1 cellular context compared by ENCODE assay signal in genomic region chr5:76861616-76862015, GRCh38.
TF ChIP-seq lines count a peak whose summit lies in the region.

No MANE protein-coding gene starts in this region.

TF ChIP-seq in IMR-90, 13 proteins besides CTCF, POLR2A, EP300 and RAD21 (continued from another document):
- TF ChIP-seq MAZ (IDR thresholded peaks at IDR 0.05; ENCODE audit: borderline replicate concordance, low read depth, low read length): no peak
